1 cellular context compared by ENCODE assay signal in genomic region chr5:56852228-56853000, GRCh38.
A peak's percentile ranks its signal among the peaks of the same experiment; 100 is the strongest.
TF ChIP-seq lines count a peak whose summit lies in the region.

No MANE protein-coding gene starts in this region.

TF ChIP-seq in GM12878, 131 proteins besides CTCF, POLR2A, EP300 and RAD21:
- TF ChIP-seq RUNX3 (IDR thresholded peaks at IDR 0.05; ENCODE audit: low read length): 0 out of 2 replicates have a peak, but pooled peaks have one; percentile 16
- TF ChIP-seq CHD4 (IDR thresholded peaks at IDR 0.05): no peak
